Comparison of ENCODE assay signal across 11 cellular contexts in genomic region chr1:156386134-156386901, GRCh38. TPM values are rescaled to one million over a fixed set of nuclear protein-coding genes. Genes with fewer than 3 reads are reported as not detected.
DNase-seq lines count a peak whose midpoint lies in the region; ATAC-seq and TF ChIP-seq lines count a peak whose summit lies in the region.
"Had no signal": no experiment of that assay in that cellular context is flagged by ENCODE, and none has a peak within 500 bp of the region (broad histone marks: within the 10 kb centered on the region; RNA-seq: fewer than 3 reads in every experiment).

No MANE protein-coding gene starts in this region.

- H3K4me2 ChIP-seq in BLaER1 (peak overlapping the region; percentile 62), OCI-LY7 (ENCODE audit: low read length) (no peak overlapping the region)
- H3K4me2 ChIP-seq: PC-9 had no signal

- H2AFZ ChIP-seq in OCI-LY7 (ENCODE audit: low read length) = peak overlapping the region; percentile 18; the same call in 1 of the 2 replicates
- H2AFZ ChIP-seq: PC-9 had no signal

- H3K36me3 ChIP-seq in BLaER1 (no peaks in the 10 kb centered on the region), OCI-LY7 (ENCODE audit: insufficient read depth, low read length) (no peaks in the 10 kb centered on the region)

- H3K27me3 Mint-ChIP-seq in neural crest cell (ENCODE audit: low read depth) = peaks cover 75% of the 10 kb centered on the region

- H3K4me1 Mint-ChIP-seq in neural crest cell = peaks cover 32% of the 10 kb centered on the region

- H4K20me1 ChIP-seq in BLaER1 = peaks cover 5% of the 10 kb centered on the region; the same call in 1 of the 2 replicates
- no peaks in the 10 kb centered on the region for H4K20me1 ChIP-seq in OCI-LY7 (ENCODE audit: insufficient read depth, low read length)

- H3K4me3 ChIP-seq in BLaER1 (no peak overlapping the region), OCI-LY7 (ENCODE audit: low read depth, low read length, poor library complexity, severe bottlenecking) (no peak overlapping the region), dorsolateral prefrontal cortex (no peak overlapping the region)
- H3K4me3 ChIP-seq: PC-9 had no signal

- H3K27me3 ChIP-seq in BLaER1 (peaks cover 56% of the 10 kb centered on the region), dorsolateral prefrontal cortex (peaks cover 0 to 5% (median 0%) of the 10 kb centered on the region in 45 donors)

- no peaks in the 10 kb centered on the region for H3K9me3 ChIP-seq in BLaER1
- no peaks in the 10 kb centered on the region for H3K9me3 ChIP-seq in OCI-LY7 (ENCODE audit: low read length)

- no peaks in the 10 kb centered on the region for H3K9me3 Mint-ChIP-seq in neural crest cell

- H3K27ac ChIP-seq in BLaER1 = no peak overlapping the region
- no peak overlapping the region for H3K27ac ChIP-seq in OCI-LY7 (ENCODE audit: low read depth, low read length, poor library complexity, severe bottlenecking)
- H3K27ac ChIP-seq in dorsolateral prefrontal cortex = peak overlapping the region; percentile 83 to 99 (median 95)
- H3K27ac ChIP-seq: PC-9 had no signal

- no peak overlapping the region for H3K9ac ChIP-seq in BLaER1

- H3K9me2 ChIP-seq in OCI-LY7 (ENCODE audit: insufficient read depth, low read length) = no peaks in the 10 kb centered on the region

- intact Hi-C loops in OCI-LY7 (cut with micrococcal nuclease; ENCODE audit: unreplicated experiment) (no loop called here), dorsolateral prefrontal cortex (cut with DNase I) (loop anchor here (5.0 to 10.0 kb wide), 2 partner anchors 198 to 221 kb away; no protein-coding TSS in a partner anchor)

- CTCF ChIA-PET in OCI-LY7 (lab: Charles Lee; ENCODE audit: unreplicated experiment) = interaction anchor here (0.6 to 3.5 kb wide), 11 partner anchors 28 to 1142 kb away, joined by 3 to 40 read pairs (median 4); no protein-coding TSS in a partner anchor

- no TSS peak for BruUV-seq in OCI-LY7 (replicated peaks; lab: Mats Ljungman, UMichigan)

- TF ChIP-seq CTCF in OCI-LY7 (conservative IDR thresholded peaks at IDR 0.05; ENCODE audit: low read length) (no peak), dorsolateral prefrontal cortex (IDR thresholded peaks at IDR 0.05 in 54 of 56, conservative IDR thresholded peaks at IDR 0.05 in 2 of 56; ENCODE audit: low read depth in 1 of 56, partially characterized antibody in 56 of 56) (no peak), neural crest cell (conservative IDR thresholded peaks at IDR 0.05) (no peak)

- POLR2A ChIA-PET in OCI-LY7 (lab: Charles Lee) = interaction anchor here (0.5 to 2.4 kb wide), 6 partner anchors 16 to 215 kb away, joined by 3 to 10 read pairs (median 4); partner anchors contain the start of gene GPATCH4

- H3K4me3 Mint-ChIP-seq in neural crest cell = peak overlapping the region; percentile 54

- no peaks in the 10 kb centered on the region for H3K79me2 ChIP-seq in OCI-LY7 (ENCODE audit: insufficient read depth, low read depth, low read length)

- no peak for DNase-seq in OCI-LY7 (ENCODE audit: low spot score)
- no peak for DNase-seq in dorsolateral prefrontal cortex
- no peak for DNase-seq in neural crest cell (ENCODE audit: low read depth, low spot score)
- no peak for DNase-seq in HPDE6-E6E7 (ENCODE audit: extremely low spot score)
- no peak for DNase-seq in NCI-H2196 treated with DMSO at 0.1 percent for 48 hours (lab: John Stamatoyannopoulos, UW; ENCODE audit: unreplicated experiment)
- no peak for DNase-seq in Kasumi-1 (lab: John Stamatoyannopoulos, UW)

- H3K36me3 Mint-ChIP-seq in neural crest cell (ENCODE audit: low read depth) = no peaks in the 10 kb centered on the region

- peaks cover 25% of the 10 kb centered on the region for H3K4me1 ChIP-seq in BLaER1
- H3K4me1 ChIP-seq in OCI-LY7 (ENCODE audit: insufficient read depth, low read length, poor library complexity, severe bottlenecking) = peaks cover 3% of the 10 kb centered on the region

- ATAC-seq in HG02763 (IDR thresholded peaks at IDR 0.05; ENCODE audit: unreplicated experiment) = no peak

- H3K27ac Mint-ChIP-seq in neural crest cell (ENCODE audit: unreplicated experiment) = no peak overlapping the region

RNA-seq across cellular contexts. Expression of gene RHBG, which starts 17.3 kb away (rescaled TPM):
- total RNA-seq in OCI-LY7 (2014; rRNA removed; shearing (Covaris generic)) = not detected in 2 replicates
- total RNA-seq in OCI-LY7 (2022) (not detected in 2 replicates), dorsolateral prefrontal cortex (under 1 TPM in 5 of 120 experiments, not detected in 115; 0.33 to 0.61 (median 0.44) TPM), neural crest cell (not detected in 2 replicates)
- total RNA-seq: A172, SK-MEL-5 had no signal

RNA-seq across cellular contexts. Expression of gene TSACC, which starts 48.0 kb away (rescaled TPM):
- 2.3 TPM in 1 of 2 replicates, not detected in the other for total RNA-seq in OCI-LY7 (2014; rRNA removed; shearing (Covaris generic))
- 1.9 and 2.0 TPM in 2 replicates for total RNA-seq in OCI-LY7 (2022)
- total RNA-seq in dorsolateral prefrontal cortex = 1 to 10 TPM in 5 of 120 experiments, under 1 TPM in 3, not detected in 112; 0.67 to 1.6 (median 1.1) TPM
- 0.66 and 1.0 TPM in 2 replicates for total RNA-seq in neural crest cell

RNA-seq across cellular contexts. Expression of gene CCT3, which starts 48.2 kb away (rescaled TPM):
- 385 and 407 TPM in 2 replicates for total RNA-seq in OCI-LY7 (2014; rRNA removed; shearing (Covaris generic))
- total RNA-seq in OCI-LY7 (2022) (321 and 387 TPM in 2 replicates), dorsolateral prefrontal cortex (100 to 1,000 TPM in 119 of 120 experiments, 10 to 100 TPM in 1; 93.9 to 244 (median 146) TPM), neural crest cell (343 and 346 TPM in 2 replicates)

Comparison
In these comparisons a context has a peak if more than half of its experiments do, and no peak if none do; other contexts are left out.
1. H3K27ac ChIP-seq: peak in dorsolateral prefrontal cortex (59 of 59); none in BLaER1 (single experiment) and OCI-LY7 (single experiment).